In the genomic region with DNA sequence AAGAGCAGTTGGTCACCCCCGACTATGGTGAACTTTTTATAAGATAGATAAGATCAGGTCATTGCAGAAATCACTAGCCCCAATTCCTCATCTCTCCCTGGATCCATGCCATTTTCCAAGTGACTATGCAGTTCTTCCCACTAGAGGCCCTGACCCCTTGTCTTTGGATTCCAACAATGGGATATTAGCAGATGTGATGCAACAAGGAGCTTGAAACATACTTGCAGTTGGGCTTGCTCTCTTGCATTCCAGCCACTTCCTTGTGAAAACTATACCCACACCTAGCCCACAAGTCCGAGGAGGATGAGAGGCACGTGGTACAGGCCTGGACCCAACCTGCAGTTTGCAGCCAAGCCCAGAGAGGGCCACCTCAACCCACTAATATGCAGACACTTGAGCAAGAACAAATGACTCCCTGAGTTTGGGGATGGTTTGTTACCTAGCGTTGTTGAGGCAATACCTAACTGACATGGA, we compare ENCODE assay signal across 13 cellular contexts.
A peak's percentile ranks its signal among the peaks of the same experiment; 100 is the strongest.
DNase-seq lines count a peak whose midpoint lies in the region; ATAC-seq and TF ChIP-seq lines count a peak whose summit lies in the region.
"Had no signal": no experiment of that assay in that cellular context is flagged by ENCODE, and none has a peak within 500 bp of the region (broad histone marks: within the 10 kb centered on the region; RNA-seq: fewer than 3 reads in every experiment).

No MANE protein-coding gene starts in this region.

- TF ChIP-seq EP300 in sigmoid colon (IDR thresholded peaks at IDR 0.05) = no peak

- DNase-seq in EH (ENCODE audit: low read depth) = peak; percentile 88
- DNase-seq in brain microvascular endothelial cell = peak; percentile 6
- DNase-seq in right lobe of liver = no peak
- no peak for DNase-seq in SW480 (ENCODE audit: low spot score)
- DNase-seq in sigmoid colon = no peak
- DNase-seq in NOMO-1 treated with dmso at 0.1 percent for 144 hours (lab: John Stamatoyannopoulos, UW; ENCODE audit: unreplicated experiment) = no peak
- no peak for DNase-seq in LoVo (ENCODE audit: low spot score)
- DNase-seq: activated T-cell treated with anti-CD3 and anti-CD28 coated beads, Interleukin-2, amount 50 U/mL, for 48 hours; DMS153; stimulated activated CD4-positive, alpha-beta T cell treated with anti-CD3 and anti-CD28 coated beads, Interleukin-2, amount 100 ng/mL, for 48 hours had no signal

- intact Hi-C loops in right lobe of liver (cut with DNase I) = no loop called here
- intact Hi-C loops in sigmoid colon (cut with DNase I) = no loop called here

- H3K4me1 ChIP-seq in right lobe of liver (peaks cover 0 to 10% (median 2%) of the 10 kb centered on the region in 4 donors), sigmoid colon (no peaks in the 10 kb centered on the region)

- peak; percentile 58 for ATAC-seq in HG02885 (IDR thresholded peaks at IDR 0.05; ENCODE audit: poor library complexity, unreplicated experiment)
- ATAC-seq in right lobe of liver = peak; percentile 41 to 55 (median 45)

- H3K4me3 ChIP-seq in brain microvascular endothelial cell (ENCODE audit: low read depth, low read length) (no peak overlapping the region), right lobe of liver (no peak overlapping the region), sigmoid colon (no peak overlapping the region)
- H3K4me3 ChIP-seq: tibial nerve had no signal

- no peaks in the 10 kb centered on the region for H3K9me3 ChIP-seq in right lobe of liver
- H3K9me3 ChIP-seq in sigmoid colon = no peaks in the 10 kb centered on the region
- H3K9me3 ChIP-seq: neutrophil, tibial nerve had no signal

- H3K27ac ChIP-seq in brain microvascular endothelial cell (no peak overlapping the region), right lobe of liver (no peak overlapping the region), sigmoid colon (no peak overlapping the region)
- H3K27ac ChIP-seq: neutrophil, tibial nerve had no signal

- TF ChIP-seq POLR2A in right lobe of liver (IDR thresholded peaks at IDR 0.05) (no peak), sigmoid colon (IDR thresholded peaks at IDR 0.05) (no peak)

- peak; percentile 66 for TF ChIP-seq CTCF in brain microvascular endothelial cell (IDR thresholded peaks at IDR 0.05; ENCODE audit: low read depth, low read length, missing control alignments)
- peak in 2 of 4 donors; percentile 15 to 31 for TF ChIP-seq CTCF in right lobe of liver (IDR thresholded peaks at IDR 0.05)
- no peak for TF ChIP-seq CTCF in sigmoid colon (IDR thresholded peaks at IDR 0.05)

- in situ Hi-C loops in brain microvascular endothelial cell (cut with HindIII; ENCODE audit: low pct_ligation_motif_present, low sequenced_read_pairs) = no loop called here

- H3K36me3 ChIP-seq in brain microvascular endothelial cell (replicated peaks) (no peaks in the 10 kb centered on the region), right lobe of liver (no peaks in the 10 kb centered on the region), sigmoid colon (no peaks in the 10 kb centered on the region)
- H3K36me3 ChIP-seq: neutrophil had no signal

- H3K27me3 ChIP-seq in brain microvascular endothelial cell (replicated peaks) = no peaks in the 10 kb centered on the region
- H3K27me3 ChIP-seq in right lobe of liver = no peaks in the 10 kb centered on the region
- no peaks in the 10 kb centered on the region for H3K27me3 ChIP-seq in sigmoid colon
- H3K27me3 ChIP-seq: neutrophil, tibial nerve had no signal

- WGBS in right lobe of liver (ENCODE audit: insufficient coverage, low coverage, low lambda C conversion rate, missing lambda C conversion rate) = 83% methylated on average over 1 of the region's 4 CpGs
- WGBS in sigmoid colon, 2 donors = 95% methylated on average over 4 of the region's 4 CpGs

Comparison
In these comparisons a context has a peak if more than half of its experiments do, and no peak if none do; other contexts are left out.
1. DNase-seq: peak in EH (single experiment) and brain microvascular endothelial cell (single experiment); none in right lobe of liver (0 of 3), SW480 (single experiment), sigmoid colon (single experiment), NOMO-1 treated with dmso at 0.1 percent for 144 hours (single experiment) and LoVo (single experiment).